In genomic region chr1:220529530-220529920, GRCh38 we compare ENCODE assay signal across 8 cellular contexts. TPM values are rescaled to one million over a fixed set of nuclear protein-coding genes. Genes with fewer than 3 reads are reported as not detected.
DNase-seq lines count a peak whose midpoint lies in the region; ATAC-seq lines count a peak whose summit lies in the region.

No MANE protein-coding gene starts in this region.

- no peak overlapping the region for H3K27ac Mint-ChIP-seq in stimulated activated naive CD8-positive, alpha-beta T cell treated with anti-CD3 and anti-CD28 coated beads, Interleukin-15, Interleukin-2, amounts not matched to agents 100 ng/mL and 50 ng/mL, for 24 hours
- no peak overlapping the region for H3K27ac Mint-ChIP-seq in stimulated activated naive CD8-positive, alpha-beta T cell treated with anti-CD3 and anti-CD28 coated beads, Interleukin-15, amount 100 ng/mL, for 72 hours
- H3K27ac Mint-ChIP-seq in natural killer cell treated with Interleukin-12 subunit alpha and Interleukin-12 subunit beta and Interleukin-15 and Interleukin-18, amount 100 ng/mL, for 72 hours = no peak overlapping the region

- H3K4me1 ChIP-seq in ectodermal cell (ENCODE audit: control insufficient read depth, insufficient read depth, low read length) = peaks cover 6% of the 10 kb centered on the region

- H3K9me3 ChIP-seq in ectodermal cell (ENCODE audit: control insufficient read depth, low read length) = peaks cover under 1% of the 10 kb centered on the region

- H3K4me3 Mint-ChIP-seq in stimulated activated naive CD8-positive, alpha-beta T cell treated with anti-CD3 and anti-CD28 coated beads, Interleukin-15, Interleukin-2, amounts not matched to agents 100 ng/mL and 50 ng/mL, for 24 hours = peak overlapping the region; percentile 55
- peak overlapping the region in 1 of 2 donors; percentile 62 for H3K4me3 Mint-ChIP-seq in stimulated activated naive CD8-positive, alpha-beta T cell treated with anti-CD3 and anti-CD28 coated beads, Interleukin-15, amount 100 ng/mL, for 72 hours
- H3K4me3 Mint-ChIP-seq in natural killer cell treated with Interleukin-12 subunit alpha and Interleukin-12 subunit beta and Interleukin-15 and Interleukin-18, amount 100 ng/mL, for 72 hours = peak overlapping the region; percentile 43

- H3K36me3 ChIP-seq in ectodermal cell (ENCODE audit: control insufficient read depth, insufficient read depth, low read length) = peaks cover 4% of the 10 kb centered on the region

- peaks cover 70% of the 10 kb centered on the region for H3K27me3 Mint-ChIP-seq in stimulated activated naive CD8-positive, alpha-beta T cell treated with anti-CD3 and anti-CD28 coated beads, Interleukin-15, Interleukin-2, amounts not matched to agents 100 ng/mL and 50 ng/mL, for 24 hours
- H3K27me3 Mint-ChIP-seq in stimulated activated naive CD8-positive, alpha-beta T cell treated with anti-CD3 and anti-CD28 coated beads, Interleukin-15, amount 100 ng/mL, for 72 hours = peaks cover 68% of the 10 kb centered on the region
- peaks cover 45 to 66% of the 10 kb centered on the region in 2 donors for H3K27me3 Mint-ChIP-seq in natural killer cell treated with Interleukin-12 subunit alpha and Interleukin-12 subunit beta and Interleukin-15 and Interleukin-18, amount 100 ng/mL, for 72 hours

- peak overlapping the region; percentile 93 for H3K4me3 ChIP-seq in ectodermal cell (ENCODE audit: insufficient read depth, low read depth, low read length)

- no peak overlapping the region for H3K27ac ChIP-seq in ectodermal cell (ENCODE audit: insufficient read depth, low read depth, low read length, poor library complexity, severe bottlenecking)

- 21 to 28% methylated on average over 3 of the region's 3 CpGs for WGBS in ectodermal cell, 2 experiments

- H3K27me3 ChIP-seq in ectodermal cell (ENCODE audit: control insufficient read depth, insufficient read depth, low read length, poor library complexity, severe bottlenecking) = peaks cover 13% of the 10 kb centered on the region

- no peak for DNase-seq in stimulated activated naive CD8-positive, alpha-beta T cell treated with anti-CD3 and anti-CD28 coated beads, Interleukin-15, amount 100 ng/mL, for 72 hours
- no peak for DNase-seq in natural killer cell treated with Interleukin-12 subunit alpha and Interleukin-12 subunit beta and Interleukin-15 and Interleukin-18, amount 100 ng/mL, for 72 hours (ENCODE audit: low spot score)
- DNase-seq in NCI-H2029 treated with DMSO at 0.1 percent for 48 hours (lab: John Stamatoyannopoulos, UW) (no peak), activated gamma-delta T cell (lab: John Stamatoyannopoulos, UW) (no peak)

- peaks cover 11% of the 10 kb centered on the region for H3K9me3 Mint-ChIP-seq in stimulated activated naive CD8-positive, alpha-beta T cell treated with anti-CD3 and anti-CD28 coated beads, Interleukin-15, Interleukin-2, amounts not matched to agents 100 ng/mL and 50 ng/mL, for 24 hours
- H3K9me3 Mint-ChIP-seq in stimulated activated naive CD8-positive, alpha-beta T cell treated with anti-CD3 and anti-CD28 coated beads, Interleukin-15, amount 100 ng/mL, for 72 hours = peaks cover 6 to 9% of the 10 kb centered on the region in 2 donors
- H3K9me3 Mint-ChIP-seq in natural killer cell treated with Interleukin-12 subunit alpha and Interleukin-12 subunit beta and Interleukin-15 and Interleukin-18, amount 100 ng/mL, for 72 hours = peaks cover 8% of the 10 kb centered on the region

- H3K4me1 Mint-ChIP-seq in stimulated activated naive CD8-positive, alpha-beta T cell treated with anti-CD3 and anti-CD28 coated beads, Interleukin-15, Interleukin-2, amounts not matched to agents 100 ng/mL and 50 ng/mL, for 24 hours (ENCODE audit: low read depth) = peaks cover 17% of the 10 kb centered on the region
- H3K4me1 Mint-ChIP-seq in stimulated activated naive CD8-positive, alpha-beta T cell treated with anti-CD3 and anti-CD28 coated beads, Interleukin-15, amount 100 ng/mL, for 72 hours = peaks cover 20% of the 10 kb centered on the region
- H3K4me1 Mint-ChIP-seq in natural killer cell treated with Interleukin-12 subunit alpha and Interleukin-12 subunit beta and Interleukin-15 and Interleukin-18, amount 100 ng/mL, for 72 hours (ENCODE audit: low read depth in 2 of 2) = peaks cover 7 to 11% of the 10 kb centered on the region in 2 donors

- no peak for ATAC-seq in stimulated activated naive CD8-positive, alpha-beta T cell treated with anti-CD3 and anti-CD28 coated beads, Interleukin-15, amount 100 ng/mL, for 72 hours
- ATAC-seq in natural killer cell treated with Interleukin-12 subunit alpha and Interleukin-12 subunit beta and Interleukin-15 and Interleukin-18, amount 100 ng/mL, for 72 hours = no peak
- ATAC-seq in GM21447 (IDR thresholded peaks at IDR 0.05; ENCODE audit: unreplicated experiment) = no peak
- no peak for ATAC-seq in HG03442 (IDR thresholded peaks at IDR 0.05; ENCODE audit: unreplicated experiment)

- H3K36me3 Mint-ChIP-seq in stimulated activated naive CD8-positive, alpha-beta T cell treated with anti-CD3 and anti-CD28 coated beads, Interleukin-15, Interleukin-2, amounts not matched to agents 100 ng/mL and 50 ng/mL, for 24 hours (ENCODE audit: low read depth) = no peaks in the 10 kb centered on the region
- H3K36me3 Mint-ChIP-seq in natural killer cell treated with Interleukin-12 subunit alpha and Interleukin-12 subunit beta and Interleukin-15 and Interleukin-18, amount 100 ng/mL, for 72 hours = peaks cover 9% of the 10 kb centered on the region

RNA-seq across cellular contexts. Expression of gene MARK1, which starts 1.6 kb away (rescaled TPM):
- 12.5 TPM for polyA plus RNA-seq in ectodermal cell (2013, experiment 1 of 4)
- polyA plus RNA-seq in ectodermal cell (2013, experiment 2 of 4) = 12.3 TPM
- polyA plus RNA-seq in ectodermal cell (2013, experiment 3 of 4) = 11.3 TPM
- polyA plus RNA-seq in ectodermal cell (2013, experiment 4 of 4) = 14.1 TPM
- total RNA-seq in natural killer cell treated with Interleukin-12 subunit alpha and Interleukin-12 subunit beta and Interleukin-15 and Interleukin-18, amount 100 ng/mL, for 72 hours = not detected
